Comparison of ENCODE assay signal across 1 cellular context in genomic region chr20:13348301-13349239, GRCh38.
TF ChIP-seq lines count a peak whose summit lies in the region.

No MANE protein-coding gene starts in this region.

TF ChIP-seq in WTC11, 78 proteins besides CTCF, POLR2A, EP300 and RAD21 (continued from another document):
- TF ChIP-seq ATF3 (CRISPR knock-in tag; conservative IDR thresholded peaks at IDR 0.05), result no peak
- TF ChIP-seq ZNF219 (CRISPR knock-in tag; IDR thresholded peaks at IDR 0.05; ENCODE audit: borderline replicate concordance), result no peak
- TF ChIP-seq ZNF138 (CRISPR knock-in tag; conservative IDR thresholded peaks at IDR 0.05), result no peak
- no peak for TF ChIP-seq NR3C1 (CRISPR knock-in tag; conservative IDR thresholded peaks at IDR 0.05; ENCODE audit: low read depth)
- TF ChIP-seq PREB (CRISPR knock-in tag; IDR thresholded peaks at IDR 0.05; ENCODE audit: borderline replicate concordance), result no peak
- no peak for TF ChIP-seq CBFB (CRISPR knock-in tag; IDR thresholded peaks at IDR 0.05; ENCODE audit: low read depth)
- TF ChIP-seq CREM (CRISPR knock-in tag; IDR thresholded peaks at IDR 0.05), result no peak
